Comparison of ENCODE assay signal across 24 cellular contexts in genomic region chr2:99804969-99805368, GRCh38.
DNase-seq lines count a peak whose midpoint lies in the region; ATAC-seq and TF ChIP-seq lines count a peak whose summit lies in the region.
"Had no signal": no experiment of that assay in that cellular context is flagged by ENCODE, and none has a peak within 500 bp of the region (broad histone marks: within the 10 kb centered on the region; RNA-seq: fewer than 3 reads in every experiment).

No MANE protein-coding gene starts in this region.

- no peak overlapping the region for H2AFZ ChIP-seq in PC-3 (ENCODE audit: low read length)

- H3K36me3 ChIP-seq in PC-3 (ENCODE audit: low read depth, low read length) (no peaks in the 10 kb centered on the region), mucosa of descending colon (ENCODE audit: low read depth) (no peaks in the 10 kb centered on the region), upper lobe of right lung (no peaks in the 10 kb centered on the region)

- DNase-seq in PC-3, result peak; percentile 59
- DNase-seq in foreskin fibroblast, result peak; percentile 7 to 38
- no peak for DNase-seq in NCI-H187 treated with DMSO at 0.1 percent for 48 hours (lab: John Stamatoyannopoulos, UW)
- no peak for DNase-seq in mucosa of descending colon
- DNase-seq in upper lobe of right lung, result no peak
- DNase-seq: 8988T; CD8-positive, alpha-beta memory T cell; DMS153; NCI-H1092; NCI-H1436; NCI-H2029; NCI-H226; NCI-H510A treated with DMSO at 0.1 percent for 48 hours; NCI-H748 treated with DMSO at 0.1 percent for 48 hours; SHP77 treated with DMSO at 0.1 percent for 48 hours; T-cell had no signal

- H3K27ac ChIP-seq in 22Rv1, result 0 out of 2 replicates have a peak overlapping the region, but pooled peaks have one; percentile 18
- H3K27ac ChIP-seq in PC-3 (ENCODE audit: low read length), result peak overlapping the region; percentile 70
- H3K27ac ChIP-seq in upper lobe of right lung, result no peak overlapping the region
- H3K27ac ChIP-seq: C4-2B, RWPE1, SK-N-MC had no signal

- H3K4me2 ChIP-seq in PC-3 (ENCODE audit: low read length), result peak overlapping the region; percentile 22

- CTCF ChIA-PET in PC-3 (lab: Charles Lee), result interaction anchor here (0.7 kb wide), 1 partner anchor 79 kb away, joined by 5 read pairs; no protein-coding TSS in a partner anchor

- H3K4me1 ChIP-seq in PC-3 (ENCODE audit: insufficient read depth, low read length), result peaks cover 59% of the 10 kb centered on the region
- no peaks in the 10 kb centered on the region for H3K4me1 ChIP-seq in mucosa of descending colon (ENCODE audit: low read depth)
- no peaks in the 10 kb centered on the region for H3K4me1 ChIP-seq in upper lobe of right lung

- no peaks in the 10 kb centered on the region for H3F3A ChIP-seq in PC-3 (ENCODE audit: low read length, unreplicated experiment)

- H3K9me2 ChIP-seq in PC-3 (replicated peaks; ENCODE audit: low read length), result no peaks in the 10 kb centered on the region

- ATAC-seq in GM19452 (IDR thresholded peaks at IDR 0.05; ENCODE audit: unreplicated experiment) (peak; percentile 12), PC-3 (peak; percentile 10), mucosa of descending colon (no peak), GM19455 (IDR thresholded peaks at IDR 0.05; ENCODE audit: unreplicated experiment) (no peak), upper lobe of right lung (no peak)
- ATAC-seq: HCT116, T-cell had no signal

- TF ChIP-seq CTCF in 22Rv1 (IDR thresholded peaks at IDR 0.05) (no peak), PC-3 (conservative IDR thresholded peaks at IDR 0.05; ENCODE audit: low read depth, low read length) (no peak), foreskin fibroblast (IDR thresholded peaks at IDR 0.05; ENCODE audit: low read depth, low read length) (no peak), mucosa of descending colon (IDR thresholded peaks at IDR 0.05) (no peak), upper lobe of right lung (IDR thresholded peaks at IDR 0.05) (no peak)

- no peaks in the 10 kb centered on the region for H4K20me1 ChIP-seq in PC-3 (ENCODE audit: low read length)

- H3K9ac ChIP-seq in PC-3 (ENCODE audit: low read length), result no peak overlapping the region

- intact Hi-C loops in PC-3 (cut with micrococcal nuclease), result no loop called here
- intact Hi-C loops in mucosa of descending colon (cut with DNase I, micrococcal nuclease), result no loop called here
- intact Hi-C loops in upper lobe of right lung (cut with DNase I), result no loop called here

- H3K9me3 ChIP-seq in PC-3 (ENCODE audit: low read length) (no peaks in the 10 kb centered on the region), mucosa of descending colon (no peaks in the 10 kb centered on the region), upper lobe of right lung (no peaks in the 10 kb centered on the region)

- POLR2A ChIA-PET in PC-3 (lab: Charles Lee; ENCODE audit: unreplicated experiment), result no interaction called here

- no peaks in the 10 kb centered on the region for H3K79me2 ChIP-seq in PC-3 (ENCODE audit: low read length)

- BruUV-seq in PC-3 (replicated peaks; lab: Mats Ljungman, UMichigan), result no TSS peak

- H3K27me3 ChIP-seq in PC-3 (ENCODE audit: low read length) (no peaks in the 10 kb centered on the region), upper lobe of right lung (no peaks in the 10 kb centered on the region)

- H3K4me3 ChIP-seq in PC-3 (ENCODE audit: low read length) (no peak overlapping the region), foreskin fibroblast (ENCODE audit: low read depth in 1 of 2, low read length in 2 of 2) (no peak overlapping the region), mucosa of descending colon (no peak overlapping the region), upper lobe of right lung (no peak overlapping the region)
- H3K4me3 ChIP-seq: GM12878, SK-N-MC had no signal

Comparison
In these comparisons a context has a peak if more than half of its experiments do, and no peak if none do; other contexts are left out.
1. ATAC-seq: peak in GM19452 (single experiment) and PC-3 (single experiment); none in mucosa of descending colon (single experiment), GM19455 (single experiment) and upper lobe of right lung (single experiment).
2. DNase-seq: peak in PC-3 (single experiment) and foreskin fibroblast (2 of 2); none in NCI-H187 treated with DMSO at 0.1 percent for 48 hours (single experiment), mucosa of descending colon (0 of 3) and upper lobe of right lung (single experiment).